ENCODE assay signal across 10 cellular contexts in genomic region chr9:131227112-131228058, GRCh38. TPM values are rescaled to one million over a fixed set of nuclear protein-coding genes. Genes with fewer than 3 reads are reported as not detected.
A peak's percentile ranks its signal among the peaks of the same experiment; 100 is the strongest.
DNase-seq lines count a peak whose midpoint lies in the region; ATAC-seq and TF ChIP-seq lines count a peak whose summit lies in the region.
"Had no signal": no experiment of that assay in that cellular context is flagged by ENCODE, and none has a peak within 500 bp of the region (broad histone marks: within the 10 kb centered on the region; RNA-seq: fewer than 3 reads in every experiment).

No MANE protein-coding gene starts in this region.

- no peaks in the 10 kb centered on the region for H3K27me3 Mint-ChIP-seq in naive thymus-derived CD4-positive, alpha-beta T cell

- H3K4me3 Mint-ChIP-seq in naive thymus-derived CD4-positive, alpha-beta T cell = peak overlapping the region in 1 of 10 donors; percentile 34

- CTCF ChIA-PET in naive thymus-derived CD4-positive, alpha-beta T cell (lab: Charles Lee) = no interaction called here

- peaks cover 0 to 13% of the 10 kb centered on the region in 2 donors for H3K4me1 ChIP-seq in adrenal gland (replicated peaks in 1 of 2)
- H3K4me1 ChIP-seq in naive thymus-derived CD4-positive, alpha-beta T cell (ENCODE audit: control insufficient read depth in 2 of 2, insufficient read depth in 2 of 2, low read length in 2 of 2) = no peaks in the 10 kb centered on the region

- no peaks in the 10 kb centered on the region for H3K27me3 ChIP-seq in adrenal gland
- H3K27me3 ChIP-seq in naive thymus-derived CD4-positive, alpha-beta T cell (ENCODE audit: control insufficient read depth in 2 of 2, insufficient read depth in 2 of 2, low read length in 2 of 2) = no peaks in the 10 kb centered on the region
- H3K27me3 ChIP-seq: MG63 had no signal

- intact Hi-C loops in adrenal gland (cut with DNase I) = no loop called here
- intact Hi-C loops in naive thymus-derived CD4-positive, alpha-beta T cell (cut with micrococcal nuclease) = no loop called here

- DNase-seq in COLO668 (lab: John Stamatoyannopoulos, UW; ENCODE audit: unreplicated experiment) = peak; percentile 23
- peak; percentile 72 for DNase-seq in NCI-H1092 (lab: John Stamatoyannopoulos, UW)
- peak; percentile 47 to 83 (median 72) for DNase-seq in adrenal gland
- no peak for DNase-seq in naive thymus-derived CD4-positive, alpha-beta T cell
- no peak for DNase-seq in DMS53 treated with DMSO at 0.1 percent for 48 hours (lab: John Stamatoyannopoulos, UW; ENCODE audit: unreplicated experiment)
- DNase-seq: GDM1, MG63 had no signal

- peaks cover 0 to 48% (median 26%) of the 10 kb centered on the region in 5 donors for H3K36me3 Mint-ChIP-seq in naive thymus-derived CD4-positive, alpha-beta T cell

- H3K27ac Mint-ChIP-seq in naive thymus-derived CD4-positive, alpha-beta T cell = peak overlapping the region in 4 of 9 donors; percentile 19 to 76 (median 48)

- peaks cover 0 to 35% of the 10 kb centered on the region in 2 donors for H3K36me3 ChIP-seq in adrenal gland (replicated peaks in 1 of 2)
- peaks cover 0 to 31% (median 5%) of the 10 kb centered on the region in 3 experiments for H3K36me3 ChIP-seq in naive thymus-derived CD4-positive, alpha-beta T cell (ENCODE audit: control insufficient read depth in 2 of 3, insufficient read depth in 3 of 3, low read length in 3 of 3)

- no peak for TF ChIP-seq POLR2A in adrenal gland (IDR thresholded peaks at IDR 0.05)

- peaks cover 0 to 16% (median 4%) of the 10 kb centered on the region in 7 donors for H3K4me1 Mint-ChIP-seq in naive thymus-derived CD4-positive, alpha-beta T cell

- H3K27ac ChIP-seq in adrenal gland = peak overlapping the region in 1 of 5 donors; percentile 30
- H3K27ac ChIP-seq in naive thymus-derived CD4-positive, alpha-beta T cell (ENCODE audit: low read depth, low read length) = no peak overlapping the region

- no peak overlapping the region for H3K4me3 ChIP-seq in adrenal gland
- H3K4me3 ChIP-seq in naive thymus-derived CD4-positive, alpha-beta T cell (ENCODE audit: low read length) = no peak overlapping the region
- H3K4me3 ChIP-seq: MG63 had no signal

- 43 to 46% (median 45%) methylated on average over 10 of the region's 10 CpGs for WGBS in adrenal gland, 4 donors

- no peaks in the 10 kb centered on the region for H3K9me3 ChIP-seq in adrenal gland (replicated peaks in 1 of 3)
- no peaks in the 10 kb centered on the region for H3K9me3 ChIP-seq in naive thymus-derived CD4-positive, alpha-beta T cell (ENCODE audit: control insufficient read depth in 2 of 3, low read length in 3 of 3)
- H3K9me3 ChIP-seq: MG63 had no signal

- no peaks in the 10 kb centered on the region for H3K9me3 Mint-ChIP-seq in naive thymus-derived CD4-positive, alpha-beta T cell

- no peak for TF ChIP-seq CTCF in adrenal gland (IDR thresholded peaks at IDR 0.05)

- ATAC-seq in naive thymus-derived CD4-positive, alpha-beta T cell = peak; percentile 26
- no peak for ATAC-seq in HG03342 (IDR thresholded peaks at IDR 0.05; ENCODE audit: unreplicated experiment)
- no peak for ATAC-seq in GM19351 (IDR thresholded peaks at IDR 0.05; ENCODE audit: unreplicated experiment)
- ATAC-seq in GM21381 (IDR thresholded peaks at IDR 0.05; ENCODE audit: unreplicated experiment) = no peak

- POLR2A ChIA-PET in naive thymus-derived CD4-positive, alpha-beta T cell (lab: Charles Lee) = interaction anchor here (0.9 to 1.5 kb wide), 2 partner anchors 29 to 50 kb away, joined by 3 to 4 read pairs; no protein-coding TSS in a partner anchor

RNA-seq across cellular contexts. Expression of gene FAM78A, which starts 48.9 kb away (rescaled TPM):
- total RNA-seq in adrenal gland = 10 to 100 TPM in 1 of 8 donors, 1 to 10 TPM in 7; 3.8 to 11.7 (median 6.9) TPM
- 1 to 10 TPM; 1.1 to 6.8 (median 2.2) TPM for polyA plus RNA-seq in adrenal gland
- 100 to 1,000 TPM in 3 of 5 experiments, 10 to 100 TPM in 2; 64.6 to 114 (median 104) TPM for total RNA-seq in naive thymus-derived CD4-positive, alpha-beta T cell
- polyA plus RNA-seq in naive thymus-derived CD4-positive, alpha-beta T cell = 10 to 100 TPM; 10.5 to 24.8 TPM

Comparison
In these comparisons a context has a peak if more than half of its experiments do, and no peak if none do; other contexts are left out.
1. DNase-seq: peak in COLO668 (single experiment), NCI-H1092 (single experiment) and adrenal gland (7 of 7); none in naive thymus-derived CD4-positive, alpha-beta T cell (0 of 9) and DMS53 treated with DMSO at 0.1 percent for 48 hours (single experiment).
2. RNA of gene FAM78A, which starts 48.9 kb away (total RNA-seq): 64.6 to 114 TPM in naive thymus-derived CD4-positive, alpha-beta T cell; 3.8 to 11.7 TPM in adrenal gland; every median in the first group is over 4 times any median in the second.